ENCODE assay signal across 8 cellular contexts in the genomic region with DNA sequence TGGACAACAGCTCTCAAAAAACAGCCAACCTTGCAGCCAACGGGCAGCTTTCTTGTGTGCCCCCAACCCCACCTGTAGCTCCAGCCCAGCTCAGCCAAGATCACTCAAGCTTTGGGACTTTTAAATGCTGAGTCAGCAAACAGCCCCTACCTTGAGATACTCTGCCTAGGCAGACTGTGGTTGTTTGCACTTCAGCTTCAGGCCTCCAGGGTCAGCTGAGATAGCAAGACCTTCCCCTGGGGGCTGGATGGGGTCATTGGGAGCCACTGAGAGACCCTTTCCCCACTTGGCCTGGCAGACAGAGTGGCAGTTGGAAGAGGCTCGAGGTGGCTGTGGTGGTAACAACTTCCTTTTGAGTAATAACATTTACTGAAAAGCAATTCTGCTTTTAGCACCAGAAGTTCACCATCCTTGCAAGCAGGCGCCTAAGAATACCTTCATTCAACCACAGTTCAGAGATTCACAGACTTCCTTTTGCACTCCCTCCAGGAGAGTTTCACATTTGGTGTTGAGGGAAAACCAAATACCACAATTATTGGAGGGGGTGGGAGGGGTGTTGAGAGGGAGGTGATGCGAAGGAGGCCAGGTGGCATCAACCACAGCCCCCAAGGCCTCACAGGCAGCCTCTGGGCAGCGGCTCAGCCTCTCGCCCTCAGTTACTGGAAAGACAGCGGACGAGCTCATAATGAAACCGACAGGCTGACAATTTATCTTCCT.
DNase-seq lines count a peak whose midpoint lies in the region; ATAC-seq and TF ChIP-seq lines count a peak whose summit lies in the region.

No MANE protein-coding gene starts in this region.

- H3K9ac ChIP-seq in mucosa of rectum (ENCODE audit: low read depth in 1 of 2, low read length in 2 of 2), result peak overlapping the region in 1 of 2 donors; percentile 18

- H3K27me3 ChIP-seq in adrenal gland (no peaks in the 10 kb centered on the region), mucosa of rectum (ENCODE audit: control insufficient read depth in 2 of 2, insufficient read depth in 2 of 2, low read length in 2 of 2) (no peaks in the 10 kb centered on the region), thyroid gland (no peaks in the 10 kb centered on the region)

- DNase-seq in NOMO-1 (lab: John Stamatoyannopoulos, UW; ENCODE audit: unreplicated experiment in 2 of 2), result peak; percentile 91 to 95
- DNase-seq in adrenal gland, result peak in 4 of 7 donors; percentile 42 to 64 (median 56)
- no peak for DNase-seq in thyroid gland
- DNase-seq in NCI-H1417 (lab: John Stamatoyannopoulos, UW), result no peak
- no peak for DNase-seq in T1000 (lab: John Stamatoyannopoulos, UW)

- H3K27ac ChIP-seq in adrenal gland (peak overlapping the region; percentile 35 to 94 (median 84)), mucosa of rectum (ENCODE audit: low read depth in 2 of 2, low read length in 2 of 2) (peak overlapping the region; percentile 43 to 63), thyroid gland (peak overlapping the region; percentile 16 to 77 (median 76))

- intact Hi-C loops in adrenal gland (cut with DNase I) (no loop called here), thyroid gland (cut with DNase I) (no loop called here)

- TF ChIP-seq POLR2A in adrenal gland (IDR thresholded peaks at IDR 0.05), result no peak
- no peak for TF ChIP-seq POLR2A in thyroid gland (IDR thresholded peaks at IDR 0.05)

- H3K36me3 ChIP-seq in adrenal gland (replicated peaks in 1 of 2) (no peaks in the 10 kb centered on the region), mucosa of rectum (ENCODE audit: control insufficient read depth in 2 of 2, insufficient read depth in 2 of 2, low read length in 2 of 2) (no peaks in the 10 kb centered on the region), thyroid gland (no peaks in the 10 kb centered on the region)

- H3K4me3 ChIP-seq in adrenal gland, result peak overlapping the region in 1 of 4 donors; percentile 27
- no peak overlapping the region for H3K4me3 ChIP-seq in mucosa of rectum (ENCODE audit: low read length in 2 of 2)
- no peak overlapping the region for H3K4me3 ChIP-seq in thyroid gland (replicated peaks in 1 of 3)

- TF ChIP-seq CTCF in adrenal gland (IDR thresholded peaks at IDR 0.05) (peak in 1 of 6 experiments; percentile 5), thyroid gland (IDR thresholded peaks at IDR 0.05) (no peak)

- H3K4me1 ChIP-seq in adrenal gland (replicated peaks in 1 of 2) (peaks cover 20 to 27% of the 10 kb centered on the region in 2 donors), mucosa of rectum (ENCODE audit: control insufficient read depth in 2 of 2, insufficient read depth in 2 of 2, low read length in 2 of 2) (peaks cover 2 to 10% of the 10 kb centered on the region in 2 donors), thyroid gland (peaks cover 7 to 44% of the 10 kb centered on the region in 2 donors)

- H3K9me3 ChIP-seq in adrenal gland (replicated peaks in 1 of 3), result no peaks in the 10 kb centered on the region
- H3K9me3 ChIP-seq in mucosa of rectum (ENCODE audit: control insufficient read depth in 2 of 2, low read length in 2 of 2), result no peaks in the 10 kb centered on the region
- H3K9me3 ChIP-seq in thyroid gland, result no peaks in the 10 kb centered on the region

- ATAC-seq in GM18517 (IDR thresholded peaks at IDR 0.05; ENCODE audit: unreplicated experiment), result peak; percentile 71
- ATAC-seq in HG02623 (IDR thresholded peaks at IDR 0.05; ENCODE audit: unreplicated experiment), result peak; percentile 60

- WGBS in adrenal gland, 4 donors, result 26 to 31% (median 30%) methylated on average over 8 to 9 of the region's 9 CpGs
- WGBS in thyroid gland, 2 donors, result 53 to 74% methylated on average over 9 of the region's 9 CpGs

Comparison
In these comparisons a context has a peak if more than half of its experiments do, and no peak if none do; other contexts are left out.
1. DNase-seq: peak in NOMO-1 (2 of 2) and adrenal gland (4 of 7); none in thyroid gland (0 of 2), NCI-H1417 (0 of 3) and T1000 (single experiment).
2. Peak in every context shown above with its lines, with median percentiles within 50 percentile points of each other: H3K27ac ChIP-seq.